Comparison of ENCODE assay signal across 1 cellular context in the genomic region with DNA sequence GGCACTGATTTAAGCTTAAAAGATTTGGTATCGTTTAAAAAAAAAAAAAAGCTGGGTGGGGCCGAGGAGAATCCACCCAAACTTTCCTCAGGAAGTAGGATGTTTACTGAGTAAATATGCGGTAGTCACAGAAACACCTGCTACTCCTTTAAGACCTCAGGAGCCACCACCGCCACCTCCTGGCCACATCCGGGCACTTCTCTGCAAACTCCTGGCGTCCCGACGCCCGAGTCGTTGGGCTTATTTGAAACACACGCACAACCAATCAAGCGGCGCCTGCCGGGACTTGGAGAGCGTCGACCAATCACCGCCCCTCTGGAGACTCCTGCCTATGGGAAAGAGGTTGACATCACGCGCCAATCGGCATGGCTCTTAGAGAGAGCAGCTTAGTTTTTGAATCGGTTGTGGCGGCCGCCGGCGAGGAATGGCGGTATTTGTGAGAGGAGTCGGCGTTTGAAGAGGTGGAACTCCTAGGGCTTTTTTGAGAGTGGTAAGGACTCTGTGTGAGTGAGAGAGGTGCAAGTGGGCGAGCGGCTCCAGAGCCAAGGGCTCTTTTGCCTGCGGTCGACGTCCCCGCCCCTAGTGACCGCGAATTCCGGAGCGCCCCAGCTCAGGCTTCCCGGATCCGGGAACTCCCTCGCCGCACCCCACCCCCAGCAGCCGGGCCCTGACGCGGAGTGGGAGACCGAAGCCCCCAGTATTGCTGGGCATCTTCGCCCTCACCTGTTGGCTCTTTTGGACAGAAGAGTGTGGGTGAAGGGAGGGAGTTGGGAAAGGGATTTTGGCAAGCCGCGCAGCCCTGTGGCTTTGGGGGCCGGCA.
TF ChIP-seq lines count a peak whose summit lies in the region.

A gene with protein sequence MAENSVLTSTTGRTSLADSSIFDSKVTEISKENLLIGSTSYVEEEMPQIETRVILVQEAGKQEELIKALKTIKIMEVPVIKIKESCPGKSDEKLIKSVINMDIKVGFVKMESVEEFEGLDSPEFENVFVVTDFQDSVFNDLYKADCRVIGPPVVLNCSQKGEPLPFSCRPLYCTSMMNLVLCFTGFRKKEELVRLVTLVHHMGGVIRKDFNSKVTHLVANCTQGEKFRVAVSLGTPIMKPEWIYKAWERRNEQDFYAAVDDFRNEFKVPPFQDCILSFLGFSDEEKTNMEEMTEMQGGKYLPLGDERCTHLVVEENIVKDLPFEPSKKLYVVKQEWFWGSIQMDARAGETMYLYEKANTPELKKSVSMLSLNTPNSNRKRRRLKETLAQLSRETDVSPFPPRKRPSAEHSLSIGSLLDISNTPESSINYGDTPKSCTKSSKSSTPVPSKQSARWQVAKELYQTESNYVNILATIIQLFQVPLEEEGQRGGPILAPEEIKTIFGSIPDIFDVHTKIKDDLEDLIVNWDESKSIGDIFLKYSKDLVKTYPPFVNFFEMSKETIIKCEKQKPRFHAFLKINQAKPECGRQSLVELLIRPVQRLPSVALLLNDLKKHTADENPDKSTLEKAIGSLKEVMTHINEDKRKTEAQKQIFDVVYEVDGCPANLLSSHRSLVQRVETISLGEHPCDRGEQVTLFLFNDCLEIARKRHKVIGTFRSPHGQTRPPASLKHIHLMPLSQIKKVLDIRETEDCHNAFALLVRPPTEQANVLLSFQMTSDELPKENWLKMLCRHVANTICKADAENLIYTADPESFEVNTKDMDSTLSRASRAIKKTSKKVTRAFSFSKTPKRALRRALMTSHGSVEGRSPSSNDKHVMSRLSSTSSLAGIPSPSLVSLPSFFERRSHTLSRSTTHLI (plus strand): TSS at position 359 of the 820 bp plus-strand sequence. CDS start 3,805 bp downstream, outside the sequence.

TF ChIP-seq in HepG2, 621 proteins besides CTCF, POLR2A, EP300 and RAD21 (continued from another document and continues in another):
- TF ChIP-seq TBX3 (IDR thresholded peaks at IDR 0.05; ENCODE audit: borderline replicate concordance) (0 out of 2 replicates have a peak, but pooled peaks have one; percentile 12), NRL (CRISPR knock-in tag; IDR thresholded peaks at IDR 0.05; ENCODE audit: borderline replicate concordance) (0 out of 2 replicates have a peak, but pooled peaks have one; percentile 55), ZNF546 (CRISPR knock-in tag; conservative IDR thresholded peaks at IDR 0.05) (no peak), KMT2A (CRISPR knock-in tag; IDR thresholded peaks at IDR 0.05) (peak; percentile 83), ZNF251 (CRISPR knock-in tag; IDR thresholded peaks at IDR 0.05) (no peak), POLR2AphosphoS2 (IDR thresholded peaks at IDR 0.05; ENCODE audit: low read depth, low read length) (no peak), CBX5 (CRISPR knock-in tag; IDR thresholded peaks at IDR 0.05; ENCODE audit: borderline replicate concordance) (no peak; the same call in 1 of the 2 replicates), ZNF570 (CRISPR knock-in tag; IDR thresholded peaks at IDR 0.05; ENCODE audit: borderline replicate concordance) (no peak), ZZZ3 (CRISPR knock-in tag; IDR thresholded peaks at IDR 0.05; ENCODE audit: borderline replicate concordance) (no peak), ZNF652 (CRISPR knock-in tag; IDR thresholded peaks at IDR 0.05; ENCODE audit: borderline replicate concordance, low read depth) (peak; percentile 11; the same call in 1 of the 2 replicates), ZNF160 (CRISPR knock-in tag; IDR thresholded peaks at IDR 0.05) (no peak), ARHGAP35 (CRISPR knock-in tag; IDR thresholded peaks at IDR 0.05; ENCODE audit: borderline replicate concordance) (no peak), POLR2AphosphoS5 (IDR thresholded peaks at IDR 0.05; ENCODE audit: low read depth, low read length) (peak; percentile 62; the same call in 1 of the 2 replicates), ZNF317 (CRISPR knock-in tag; IDR thresholded peaks at IDR 0.05) (no peak), CHCHD3 (CRISPR knock-in tag; IDR thresholded peaks at IDR 0.05) (no peak), FOXK1 (CRISPR knock-in tag; IDR thresholded peaks at IDR 0.05; ENCODE audit: borderline replicate concordance, low read depth) (peak; percentile 79; the same call in 1 of the 2 replicates), CBX1 (IDR thresholded peaks at IDR 0.05; ENCODE audit: low read depth) (peak; percentile 45), YY1 (IDR thresholded peaks at IDR 0.05; ENCODE audit: insufficient read depth, insufficient replicate concordance, low read depth, low read length) (peak; percentile 73), TEAD3 (CRISPR knock-in tag; optimal IDR thresholded peaks at IDR 0.05; ENCODE audit: borderline replicate concordance) (no peak), NFIC (IDR thresholded peaks at IDR 0.05; ENCODE audit: low read length) (peak; percentile 52; the same call in 1 of the 2 replicates), ZNF34 (CRISPR knock-in tag; IDR thresholded peaks at IDR 0.05; ENCODE audit: borderline replicate concordance) (no peak), RBM22 (optimal IDR thresholded peaks at IDR 0.05; ENCODE audit: low read length) (no peak), SALL1 (CRISPR knock-in tag; IDR thresholded peaks at IDR 0.05) (peak; percentile 80; the same call in 1 of the 2 replicates), SP140L (CRISPR knock-in tag; IDR thresholded peaks at IDR 0.05; ENCODE audit: borderline replicate concordance) (no peak), MATR3 (CRISPR knock-in tag; IDR thresholded peaks at IDR 0.05) (no peak), ARNTL (CRISPR knock-in tag; IDR thresholded peaks at IDR 0.05) (no peak), GABPB1 (CRISPR knock-in tag; IDR thresholded peaks at IDR 0.05) (peak; percentile 57), AHR (CRISPR knock-in tag; IDR thresholded peaks at IDR 0.05) (no peak), NR3C1 (CRISPR knock-in tag; IDR thresholded peaks at IDR 0.05) (no peak)
- TF ChIP-seq, protein P1, sequence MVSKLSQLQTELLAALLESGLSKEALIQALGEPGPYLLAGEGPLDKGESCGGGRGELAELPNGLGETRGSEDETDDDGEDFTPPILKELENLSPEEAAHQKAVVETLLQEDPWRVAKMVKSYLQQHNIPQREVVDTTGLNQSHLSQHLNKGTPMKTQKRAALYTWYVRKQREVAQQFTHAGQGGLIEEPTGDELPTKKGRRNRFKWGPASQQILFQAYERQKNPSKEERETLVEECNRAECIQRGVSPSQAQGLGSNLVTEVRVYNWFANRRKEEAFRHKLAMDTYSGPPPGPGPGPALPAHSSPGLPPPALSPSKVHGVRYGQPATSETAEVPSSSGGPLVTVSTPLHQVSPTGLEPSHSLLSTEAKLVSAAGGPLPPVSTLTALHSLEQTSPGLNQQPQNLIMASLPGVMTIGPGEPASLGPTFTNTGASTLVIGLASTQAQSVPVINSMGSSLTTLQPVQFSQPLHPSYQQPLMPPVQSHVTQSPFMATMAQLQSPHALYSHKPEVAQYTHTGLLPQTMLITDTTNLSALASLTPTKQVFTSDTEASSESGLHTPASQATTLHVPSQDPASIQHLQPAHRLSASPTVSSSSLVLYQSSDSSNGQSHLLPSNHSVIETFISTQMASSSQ (IDR thresholded peaks at IDR 0.05; ENCODE audit: low read depth), result peak; percentile 56; the same call in 1 of the 2 replicates
- TF ChIP-seq, protein P1 (CRISPR knock-in tag; IDR thresholded peaks at IDR 0.05; ENCODE audit: borderline replicate concordance), result peak; percentile 54; the same call in 1 of the 2 replicates
- TF ChIP-seq, protein P2, sequence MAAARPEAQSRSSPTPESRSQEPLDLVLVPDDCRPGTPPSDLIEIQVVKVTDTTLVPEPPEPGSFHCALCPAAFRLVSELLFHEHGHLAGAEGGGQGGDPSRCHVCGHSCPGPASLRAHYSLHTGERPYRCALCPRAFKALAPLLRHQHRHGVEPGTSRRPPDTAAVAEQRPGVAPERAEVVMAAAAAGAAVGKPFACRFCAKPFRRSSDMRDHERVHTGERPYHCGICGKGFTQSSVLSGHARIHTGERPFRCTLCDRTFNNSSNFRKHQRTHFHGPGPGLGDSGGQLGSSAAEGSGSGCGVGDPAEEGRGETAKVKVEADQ (CRISPR knock-in tag; IDR thresholded peaks at IDR 0.05; ENCODE audit: borderline replicate concordance), result no peak
- TF ChIP-seq, protein P3, sequence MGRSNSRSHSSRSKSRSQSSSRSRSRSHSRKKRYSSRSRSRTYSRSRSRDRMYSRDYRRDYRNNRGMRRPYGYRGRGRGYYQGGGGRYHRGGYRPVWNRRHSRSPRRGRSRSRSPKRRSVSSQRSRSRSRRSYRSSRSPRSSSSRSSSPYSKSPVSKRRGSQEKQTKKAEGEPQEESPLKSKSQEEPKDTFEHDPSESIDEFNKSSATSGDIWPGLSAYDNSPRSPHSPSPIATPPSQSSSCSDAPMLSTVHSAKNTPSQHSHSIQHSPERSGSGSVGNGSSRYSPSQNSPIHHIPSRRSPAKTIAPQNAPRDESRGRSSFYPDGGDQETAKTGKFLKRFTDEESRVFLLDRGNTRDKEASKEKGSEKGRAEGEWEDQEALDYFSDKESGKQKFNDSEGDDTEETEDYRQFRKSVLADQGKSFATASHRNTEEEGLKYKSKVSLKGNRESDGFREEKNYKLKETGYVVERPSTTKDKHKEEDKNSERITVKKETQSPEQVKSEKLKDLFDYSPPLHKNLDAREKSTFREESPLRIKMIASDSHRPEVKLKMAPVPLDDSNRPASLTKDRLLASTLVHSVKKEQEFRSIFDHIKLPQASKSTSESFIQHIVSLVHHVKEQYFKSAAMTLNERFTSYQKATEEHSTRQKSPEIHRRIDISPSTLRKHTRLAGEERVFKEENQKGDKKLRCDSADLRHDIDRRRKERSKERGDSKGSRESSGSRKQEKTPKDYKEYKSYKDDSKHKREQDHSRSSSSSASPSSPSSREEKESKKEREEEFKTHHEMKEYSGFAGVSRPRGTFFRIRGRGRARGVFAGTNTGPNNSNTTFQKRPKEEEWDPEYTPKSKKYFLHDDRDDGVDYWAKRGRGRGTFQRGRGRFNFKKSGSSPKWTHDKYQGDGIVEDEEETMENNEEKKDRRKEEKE (IDR thresholded peaks at IDR 0.05), result no peak
- TF ChIP-seq, protein P4, sequence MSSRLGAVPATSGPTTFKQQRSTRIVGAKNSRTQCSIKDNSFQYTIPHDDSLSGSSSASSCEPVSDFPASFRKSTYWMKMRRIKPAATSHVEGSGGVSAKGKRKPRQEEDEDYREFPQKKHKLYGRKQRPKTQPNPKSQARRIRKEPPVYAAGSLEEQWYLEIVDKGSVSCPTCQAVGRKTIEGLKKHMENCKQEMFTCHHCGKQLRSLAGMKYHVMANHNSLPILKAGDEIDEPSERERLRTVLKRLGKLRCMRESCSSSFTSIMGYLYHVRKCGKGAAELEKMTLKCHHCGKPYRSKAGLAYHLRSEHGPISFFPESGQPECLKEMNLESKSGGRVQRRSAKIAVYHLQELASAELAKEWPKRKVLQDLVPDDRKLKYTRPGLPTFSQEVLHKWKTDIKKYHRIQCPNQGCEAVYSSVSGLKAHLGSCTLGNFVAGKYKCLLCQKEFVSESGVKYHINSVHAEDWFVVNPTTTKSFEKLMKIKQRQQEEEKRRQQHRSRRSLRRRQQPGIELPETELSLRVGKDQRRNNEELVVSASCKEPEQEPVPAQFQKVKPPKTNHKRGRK (CRISPR knock-in tag; IDR thresholded peaks at IDR 0.05), result no peak
- TF ChIP-seq, protein P5, sequence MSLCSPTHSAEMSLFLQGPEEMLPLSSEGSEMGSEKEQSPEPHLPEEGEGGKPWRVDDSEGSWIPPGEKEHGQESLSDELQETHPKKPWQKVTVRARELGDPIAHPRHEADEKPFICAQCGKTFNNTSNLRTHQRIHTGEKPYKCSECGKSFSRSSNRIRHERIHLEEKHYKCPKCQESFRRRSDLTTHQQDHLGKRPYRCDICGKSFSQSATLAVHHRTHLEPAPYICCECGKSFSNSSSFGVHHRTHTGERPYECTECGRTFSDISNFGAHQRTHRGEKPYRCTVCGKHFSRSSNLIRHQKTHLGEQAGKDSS (CRISPR knock-in tag; IDR thresholded peaks at IDR 0.05; ENCODE audit: borderline replicate concordance, low read depth), result no peak
- TF ChIP-seq, protein P6, sequence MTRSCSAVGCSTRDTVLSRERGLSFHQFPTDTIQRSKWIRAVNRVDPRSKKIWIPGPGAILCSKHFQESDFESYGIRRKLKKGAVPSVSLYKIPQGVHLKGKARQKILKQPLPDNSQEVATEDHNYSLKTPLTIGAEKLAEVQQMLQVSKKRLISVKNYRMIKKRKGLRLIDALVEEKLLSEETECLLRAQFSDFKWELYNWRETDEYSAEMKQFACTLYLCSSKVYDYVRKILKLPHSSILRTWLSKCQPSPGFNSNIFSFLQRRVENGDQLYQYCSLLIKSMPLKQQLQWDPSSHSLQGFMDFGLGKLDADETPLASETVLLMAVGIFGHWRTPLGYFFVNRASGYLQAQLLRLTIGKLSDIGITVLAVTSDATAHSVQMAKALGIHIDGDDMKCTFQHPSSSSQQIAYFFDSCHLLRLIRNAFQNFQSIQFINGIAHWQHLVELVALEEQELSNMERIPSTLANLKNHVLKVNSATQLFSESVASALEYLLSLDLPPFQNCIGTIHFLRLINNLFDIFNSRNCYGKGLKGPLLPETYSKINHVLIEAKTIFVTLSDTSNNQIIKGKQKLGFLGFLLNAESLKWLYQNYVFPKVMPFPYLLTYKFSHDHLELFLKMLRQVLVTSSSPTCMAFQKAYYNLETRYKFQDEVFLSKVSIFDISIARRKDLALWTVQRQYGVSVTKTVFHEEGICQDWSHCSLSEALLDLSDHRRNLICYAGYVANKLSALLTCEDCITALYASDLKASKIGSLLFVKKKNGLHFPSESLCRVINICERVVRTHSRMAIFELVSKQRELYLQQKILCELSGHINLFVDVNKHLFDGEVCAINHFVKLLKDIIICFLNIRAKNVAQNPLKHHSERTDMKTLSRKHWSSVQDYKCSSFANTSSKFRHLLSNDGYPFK (CRISPR knock-in tag; IDR thresholded peaks at IDR 0.05; ENCODE audit: borderline replicate concordance), result peak; percentile 50; the same call in 1 of the 2 replicates
- TF ChIP-seq, protein P7, sequence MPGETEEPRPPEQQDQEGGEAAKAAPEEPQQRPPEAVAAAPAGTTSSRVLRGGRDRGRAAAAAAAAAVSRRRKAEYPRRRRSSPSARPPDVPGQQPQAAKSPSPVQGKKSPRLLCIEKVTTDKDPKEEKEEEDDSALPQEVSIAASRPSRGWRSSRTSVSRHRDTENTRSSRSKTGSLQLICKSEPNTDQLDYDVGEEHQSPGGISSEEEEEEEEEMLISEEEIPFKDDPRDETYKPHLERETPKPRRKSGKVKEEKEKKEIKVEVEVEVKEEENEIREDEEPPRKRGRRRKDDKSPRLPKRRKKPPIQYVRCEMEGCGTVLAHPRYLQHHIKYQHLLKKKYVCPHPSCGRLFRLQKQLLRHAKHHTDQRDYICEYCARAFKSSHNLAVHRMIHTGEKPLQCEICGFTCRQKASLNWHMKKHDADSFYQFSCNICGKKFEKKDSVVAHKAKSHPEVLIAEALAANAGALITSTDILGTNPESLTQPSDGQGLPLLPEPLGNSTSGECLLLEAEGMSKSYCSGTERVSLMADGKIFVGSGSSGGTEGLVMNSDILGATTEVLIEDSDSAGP (CRISPR knock-in tag; IDR thresholded peaks at IDR 0.05; ENCODE audit: borderline replicate concordance), result peak; percentile 98
